Comparison of ENCODE assay signal across 28 cellular contexts in the genomic region with DNA sequence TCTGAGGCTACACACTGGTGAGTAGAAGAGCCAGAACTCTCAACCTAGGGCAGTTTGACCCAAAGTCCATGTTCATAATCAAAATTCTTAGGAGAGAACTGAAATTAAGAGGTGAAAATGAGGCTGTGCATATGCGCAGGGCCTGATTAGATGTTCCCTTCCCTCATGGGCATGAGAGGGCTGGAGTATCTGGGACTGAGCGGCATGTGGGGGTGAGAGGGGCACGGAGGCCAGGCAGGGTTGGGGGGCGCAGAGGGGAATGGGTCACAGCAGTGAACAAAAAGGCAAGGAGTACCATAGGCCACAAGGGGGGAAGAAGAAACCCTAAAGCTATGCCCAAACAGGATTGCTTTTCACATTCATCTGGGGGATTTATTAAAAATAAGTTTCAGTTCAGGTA. TPM values are rescaled to one million over a fixed set of nuclear protein-coding genes. Genes with fewer than 3 reads are reported as not detected.
"Had no signal": no experiment of that assay in that cellular context is flagged by ENCODE, and none has a peak within 500 bp of the region (broad histone marks: within the 10 kb centered on the region; RNA-seq: fewer than 3 reads in every experiment).

No MANE protein-coding gene starts in this region.

- H3K36me3 ChIP-seq: neural progenitor cell, neutrophil, right lobe of liver, suprapubic skin, transverse colon, uterus had no signal

- H3K9me3 Mint-ChIP-seq: nephron; stimulated activated effector memory CD8-positive, alpha-beta T cell treated with anti-CD3 and anti-CD28 coated beads, Interleukin-12 subunit alpha, Interleukin-12 subunit beta, amount 100 ng/mL, for 72 hours; type B pancreatic cell had no signal

- H3K4me2 ChIP-seq: neural progenitor cell had no signal

- H3K9ac ChIP-seq: neural progenitor cell had no signal

- H3K36me3 Mint-ChIP-seq: naive thymus-derived CD4-positive, alpha-beta T cell; natural killer cell; stimulated activated effector memory CD8-positive, alpha-beta T cell treated with anti-CD3 and anti-CD28 coated beads, Interleukin-12 subunit alpha, Interleukin-12 subunit beta, amount 100 ng/mL, for 72 hours had no signal

- DNase-seq: naive thymus-derived CD4-positive, alpha-beta T cell; natural killer cell; nucleus accumbens; pancreas; psoas muscle; right cardiac atrium; right lobe of liver; sigmoid colon; small intestine; stimulated activated CD4-positive, alpha-beta T cell treated with anti-CD3 and anti-CD28 coated beads, Interleukin-15, amount 100 ng/mL, for 24 hours; stimulated activated CD4-positive, alpha-beta T cell treated with anti-CD3 and anti-CD28 coated beads, Interleukin-2, amount 100 ng/mL, for 24 hours; stimulated activated CD4-positive, alpha-beta T cell treated with anti-CD3 and anti-CD28 coated beads, Interleukin-2, amount 100 ng/mL, for 48 hours; stimulated activated CD4-positive, alpha-beta T cell treated with anti-CD3 and anti-CD28 coated beads, Interleukin-4, amount 100 ng/mL, for 24 hours; stimulated activated naive CD4-positive, alpha-beta T cell; stimulated activated naive CD8-positive, alpha-beta T cell treated with anti-CD3 and anti-CD28 coated beads, Interleukin-15, amount 100 ng/mL, for 72 hours; stimulated activated naive CD8-positive, alpha-beta T cell treated with anti-CD3 and anti-CD28 coated beads, Interleukin-15, Interleukin-2, amounts not matched to agents 100 U/mL and 50 U/mL, for 24 hours; substantia nigra; testis; tibial artery; transverse colon; upper lobe of right lung; uterus had no signal

- H3K4me1 ChIP-seq: pancreas, right lobe of liver, testis had no signal

- H3K4me1 Mint-ChIP-seq: naive thymus-derived CD4-positive, alpha-beta T cell; natural killer cell; nephron; stimulated activated effector memory CD8-positive, alpha-beta T cell treated with anti-CD3 and anti-CD28 coated beads, Interleukin-12 subunit alpha, Interleukin-12 subunit beta, amount 100 ng/mL, for 72 hours; stimulated activated naive CD8-positive, alpha-beta T cell treated with anti-CD3 and anti-CD28 coated beads, Interleukin-15, amount 100 ng/mL, for 72 hours had no signal

- H3K27me3 Mint-ChIP-seq: naive thymus-derived CD4-positive, alpha-beta T cell; stimulated activated naive CD8-positive, alpha-beta T cell treated with anti-CD3 and anti-CD28 coated beads, Interleukin-15, amount 100 ng/mL, for 72 hours; type B pancreatic cell had no signal

- ATAC-seq: naive thymus-derived CD4-positive, alpha-beta T cell; natural killer cell; pancreas; psoas muscle; right cardiac atrium; right lobe of liver; stimulated activated effector memory CD8-positive, alpha-beta T cell treated with anti-CD3 and anti-CD28 coated beads, Interleukin-12 subunit alpha, Interleukin-12 subunit beta, amount 100 ng/mL, for 72 hours; stimulated activated naive CD8-positive, alpha-beta T cell treated with anti-CD3 and anti-CD28 coated beads, Interleukin-15, amount 100 ng/mL, for 72 hours; stimulated activated naive CD8-positive, alpha-beta T cell treated with anti-CD3 and anti-CD28 coated beads, Interleukin-15, Interleukin-2, amounts not matched to agents 100 U/mL and 50 U/mL, for 24 hours; upper lobe of right lung had no signal

- H2AFZ ChIP-seq: neural progenitor cell had no signal

- H3K27ac ChIP-seq: neural progenitor cell, neutrophil, pancreas, psoas muscle, right lobe of liver, sigmoid colon, suprapubic skin, testis, tibial artery, transverse colon, upper lobe of right lung, uterus had no signal

- H3K27ac Mint-ChIP-seq: naive thymus-derived CD4-positive, alpha-beta T cell; natural killer cell; neural progenitor cell; stimulated activated effector memory CD8-positive, alpha-beta T cell treated with anti-CD3 and anti-CD28 coated beads, Interleukin-12 subunit alpha, Interleukin-12 subunit beta, amount 100 ng/mL, for 72 hours; stimulated activated naive CD8-positive, alpha-beta T cell treated with anti-CD3 and anti-CD28 coated beads, Interleukin-15, amount 100 ng/mL, for 72 hours; type B pancreatic cell had no signal

- H3K9me3 ChIP-seq: neutrophil, pancreas, psoas muscle, right lobe of liver, sigmoid colon, suprapubic skin, testis, tibial artery, transverse colon, upper lobe of right lung, uterus had no signal

- H3K4me3 Mint-ChIP-seq: naive thymus-derived CD4-positive, alpha-beta T cell; natural killer cell; nephron; neural progenitor cell; stimulated activated effector memory CD8-positive, alpha-beta T cell treated with anti-CD3 and anti-CD28 coated beads, Interleukin-12 subunit alpha, Interleukin-12 subunit beta, amount 100 ng/mL, for 72 hours; stimulated activated naive CD8-positive, alpha-beta T cell treated with anti-CD3 and anti-CD28 coated beads, Interleukin-15, amount 100 ng/mL, for 72 hours; type B pancreatic cell had no signal

- H3K27me3 ChIP-seq: neural progenitor cell, neutrophil, pancreas, right lobe of liver, sigmoid colon, suprapubic skin, testis, tibial artery, transverse colon, upper lobe of right lung, uterus had no signal

- H3K4me3 ChIP-seq: neural progenitor cell, pancreas, psoas muscle, right lobe of liver, sigmoid colon, suprapubic skin, testis, tibial artery, transverse colon, upper lobe of right lung, uterus had no signal

RNA-seq across cellular contexts. Expression of a gene that starts 31.3 kb away (rescaled TPM):
- total RNA-seq: naive thymus-derived CD4-positive, alpha-beta T cell; natural killer cell had no signal
- polyA plus RNA-seq: naive thymus-derived CD4-positive, alpha-beta T cell had no signal
